Comparison of ENCODE assay signal across 9 cellular contexts in the genomic region with DNA sequence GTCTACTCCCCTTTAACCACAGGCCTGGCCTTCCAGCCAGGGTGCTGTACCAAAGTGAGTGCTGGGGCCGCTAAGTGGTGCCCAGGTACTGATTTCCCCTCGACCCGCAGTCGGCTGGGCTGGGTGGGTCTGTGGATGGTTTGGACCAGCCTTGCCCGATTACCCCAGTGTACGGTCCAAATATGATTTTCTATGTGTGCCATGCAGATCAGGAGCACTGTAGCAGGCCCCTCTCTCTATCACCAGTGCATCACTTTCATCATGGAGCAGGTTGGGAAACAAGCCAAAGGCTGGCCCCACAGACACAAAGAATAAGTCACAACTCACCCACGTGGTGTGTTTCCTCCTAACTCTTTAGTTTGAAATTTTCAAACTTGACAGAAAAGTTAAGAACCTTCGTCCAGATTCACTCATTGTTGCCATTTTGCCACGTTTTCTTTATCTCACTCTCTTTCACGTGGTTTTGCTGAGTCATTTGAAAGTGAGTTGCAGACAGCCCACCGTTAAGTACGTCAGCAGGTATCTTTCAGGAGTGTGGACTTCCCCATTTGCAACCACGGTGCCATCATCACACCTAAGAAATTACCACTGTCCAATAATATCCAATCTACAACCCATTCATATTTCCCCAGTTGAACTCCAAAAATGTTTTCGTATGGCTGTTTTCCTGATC. TPM values are rescaled to one million over a fixed set of nuclear protein-coding genes. Genes with fewer than 3 reads are reported as not detected.
DNase-seq lines count a peak whose midpoint lies in the region; ATAC-seq and TF ChIP-seq lines count a peak whose summit lies in the region.
"Had no signal": no experiment of that assay in that cellular context is flagged by ENCODE, and none has a peak within 500 bp of the region (broad histone marks: within the 10 kb centered on the region; RNA-seq: fewer than 3 reads in every experiment).

No MANE protein-coding gene starts in this region.

- CTCF ChIA-PET in activated CD4-positive, alpha-beta T cell treated with anti-CD3 and anti-CD28 coated beads, Interleukin-2, amount 10 ng/mL, durations not matched to agents 7 days and 5 days (lab: Charles Lee), result interaction anchor here (1.1 kb wide), 1 partner anchor 26 kb away, joined by 4 read pairs; no protein-coding TSS in a partner anchor

- H3K9me3 ChIP-seq in hepatocyte (ENCODE audit: low read depth) (no peaks in the 10 kb centered on the region), left ventricle myocardium inferior (replicated peaks) (no peaks in the 10 kb centered on the region)
- H3K9me3 ChIP-seq: SJSA1 had no signal

- no peaks in the 10 kb centered on the region for H4K20me1 ChIP-seq in hepatocyte (ENCODE audit: insufficient read depth, poor library complexity, severe bottlenecking)

- DNase-seq in activated CD4-positive, alpha-beta T cell treated with anti-CD3 and anti-CD28 coated beads, Interleukin-2, amount 10 ng/mL, durations not matched to agents 7 days and 5 days, result peak; percentile 34
- peak; percentile 62 for DNase-seq in hepatocyte (ENCODE audit: low spot score)
- DNase-seq in type B pancreatic cell (ENCODE audit: extremely low spot score, unreplicated experiment), result no peak
- DNase-seq in NCI-H1694 treated with DMSO at 0.1 percent for 48 hours (lab: John Stamatoyannopoulos, UW), result no peak
- DNase-seq in left ventricle myocardium inferior, result no peak
- DNase-seq in NCI-H1048 (lab: John Stamatoyannopoulos, UW), result no peak

- no peak overlapping the region for H3K27ac Mint-ChIP-seq in activated CD4-positive, alpha-beta T cell treated with anti-CD3 and anti-CD28 coated beads, Interleukin-2, amount 10 ng/mL, durations not matched to agents 7 days and 5 days
- peak overlapping the region; percentile 20 for H3K27ac Mint-ChIP-seq in type B pancreatic cell

- H3K9me2 ChIP-seq in hepatocyte (replicated peaks; ENCODE audit: insufficient read depth), result no peaks in the 10 kb centered on the region

- H3K79me2 ChIP-seq in hepatocyte, result peaks cover 82% of the 10 kb centered on the region

- no peaks in the 10 kb centered on the region for H3K27me3 Mint-ChIP-seq in activated CD4-positive, alpha-beta T cell treated with anti-CD3 and anti-CD28 coated beads, Interleukin-2, amount 10 ng/mL, durations not matched to agents 7 days and 5 days
- H3K27me3 Mint-ChIP-seq in type B pancreatic cell, result no peaks in the 10 kb centered on the region

- no peak overlapping the region for H3K4me3 ChIP-seq in hepatocyte
- no peak overlapping the region for H3K4me3 ChIP-seq in left ventricle myocardium inferior
- H3K4me3 ChIP-seq: SJSA1 had no signal

- H3K9me3 Mint-ChIP-seq in activated CD4-positive, alpha-beta T cell treated with anti-CD3 and anti-CD28 coated beads, Interleukin-2, amount 10 ng/mL, durations not matched to agents 7 days and 5 days, result no peaks in the 10 kb centered on the region
- no peaks in the 10 kb centered on the region for H3K9me3 Mint-ChIP-seq in type B pancreatic cell

- no peak overlapping the region for H3K4me3 Mint-ChIP-seq in activated CD4-positive, alpha-beta T cell treated with anti-CD3 and anti-CD28 coated beads, Interleukin-2, amount 10 ng/mL, durations not matched to agents 7 days and 5 days
- no peak overlapping the region for H3K4me3 Mint-ChIP-seq in type B pancreatic cell

- H3K36me3 ChIP-seq in hepatocyte (replicated peaks; ENCODE audit: insufficient read depth, low read depth) (no peaks in the 10 kb centered on the region), left ventricle myocardium inferior (no peaks in the 10 kb centered on the region)
- H3K36me3 ChIP-seq: SJSA1 had no signal

- ATAC-seq in GM18909 (IDR thresholded peaks at IDR 0.05; ENCODE audit: poor library complexity, unreplicated experiment) (peak; percentile 60), HG02884 (IDR thresholded peaks at IDR 0.05; ENCODE audit: unreplicated experiment) (peak; percentile 71)

- no peak overlapping the region for H3K4me2 ChIP-seq in hepatocyte

- peak overlapping the region; percentile 79 for H3K27ac ChIP-seq in hepatocyte
- H3K27ac ChIP-seq in left ventricle myocardium inferior (replicated peaks), result no peak overlapping the region
- H3K27ac ChIP-seq: SJSA1 had no signal

- H2AFZ ChIP-seq in hepatocyte, result no peak overlapping the region

- no peak for TF ChIP-seq CTCF in hepatocyte (IDR thresholded peaks at IDR 0.05; ENCODE audit: poor library complexity)
- no peak for TF ChIP-seq CTCF in type B pancreatic cell (conservative IDR thresholded peaks at IDR 0.05)
- no peak for TF ChIP-seq CTCF in left ventricle myocardium inferior (IDR thresholded peaks at IDR 0.05; ENCODE audit: borderline replicate concordance)

- peaks cover 52% of the 10 kb centered on the region for H3K4me1 ChIP-seq in hepatocyte (ENCODE audit: insufficient read depth)
- peaks cover 58% of the 10 kb centered on the region for H3K4me1 ChIP-seq in left ventricle myocardium inferior
- H3K4me1 ChIP-seq: SJSA1 had no signal

- peaks cover 10% of the 10 kb centered on the region for H3K36me3 Mint-ChIP-seq in activated CD4-positive, alpha-beta T cell treated with anti-CD3 and anti-CD28 coated beads, Interleukin-2, amount 10 ng/mL, durations not matched to agents 7 days and 5 days (ENCODE audit: low read depth)
- H3K36me3 Mint-ChIP-seq in type B pancreatic cell, result no peaks in the 10 kb centered on the region

- peaks cover 70% of the 10 kb centered on the region for H3K4me1 Mint-ChIP-seq in activated CD4-positive, alpha-beta T cell treated with anti-CD3 and anti-CD28 coated beads, Interleukin-2, amount 10 ng/mL, durations not matched to agents 7 days and 5 days
- H3K4me1 Mint-ChIP-seq in type B pancreatic cell (ENCODE audit: unreplicated experiment), result peaks cover 72% of the 10 kb centered on the region

- intact Hi-C loops in left ventricle myocardium inferior (cut with micrococcal nuclease), result no loop called here

- 77% methylated on average over 14 of the region's 14 CpGs for WGBS in hepatocyte (ENCODE audit: low lambda C conversion rate, missing lambda C conversion rate)

- H3K27me3 ChIP-seq in hepatocyte (no peaks in the 10 kb centered on the region), left ventricle myocardium inferior (ENCODE audit: low read depth) (no peaks in the 10 kb centered on the region)
- H3K27me3 ChIP-seq: SJSA1 had no signal

- POLR2A ChIA-PET in activated CD4-positive, alpha-beta T cell treated with anti-CD3 and anti-CD28 coated beads, Interleukin-2, amount 10 ng/mL, durations not matched to agents 7 days and 5 days (lab: Charles Lee), result no interaction called here

RNA-seq across cellular contexts. Expression of gene ZNF710, which starts 37.0 kb away (rescaled TPM):
- 10 to 100 TPM; 24.4 to 26.6 TPM for total RNA-seq in activated CD4-positive, alpha-beta T cell treated with anti-CD3 and anti-CD28 coated beads, Interleukin-2, amount 10 ng/mL, durations not matched to agents 7 days and 5 days
- total RNA-seq in hepatocyte, result 14.2 and 17.2 TPM in 2 replicates
- 14.5 and 19.7 TPM in 2 replicates for polyA plus RNA-seq in hepatocyte
- total RNA-seq in type B pancreatic cell (ENCODE audit: low replicate concordance), result 34.7 and 47.2 TPM in 2 replicates
- total RNA-seq in left ventricle myocardium inferior, result 5.5 TPM

Comparison
In these comparisons a context has a peak if more than half of its experiments do, and no peak if none do; other contexts are left out.
1. DNase-seq: peak in activated CD4-positive, alpha-beta T cell treated with anti-CD3 and anti-CD28 coated beads, Interleukin-2, amount 10 ng/mL, durations not matched to agents 7 days and 5 days (single experiment) and hepatocyte (single experiment); none in type B pancreatic cell (single experiment), NCI-H1694 treated with DMSO at 0.1 percent for 48 hours (single experiment), left ventricle myocardium inferior (single experiment) and NCI-H1048 (single experiment).